In genomic region chr6:14417377-14417776, GRCh38 we compare ENCODE assay signal across 19 cellular contexts.
A peak's percentile ranks its signal among the peaks of the same experiment; 100 is the strongest.
DNase-seq lines count a peak whose midpoint lies in the region; ATAC-seq and TF ChIP-seq lines count a peak whose summit lies in the region.
"Had no signal": no experiment of that assay in that cellular context is flagged by ENCODE, and none has a peak within 500 bp of the region (broad histone marks: within the 10 kb centered on the region; RNA-seq: fewer than 3 reads in every experiment).

No MANE protein-coding gene starts in this region.

- no TSS peak for BruUV-seq in OCI-LY7 (replicated peaks; lab: Mats Ljungman, UMichigan)

- no peak overlapping the region for H3K4me3 ChIP-seq in RWPE2 (ENCODE audit: severe bottlenecking)
- no peak overlapping the region for H3K4me3 ChIP-seq in upper lobe of right lung
- no peak overlapping the region for H3K4me3 ChIP-seq in OCI-LY7 (ENCODE audit: low read depth, low read length, poor library complexity, severe bottlenecking)
- H3K4me3 ChIP-seq: BLaER1 treated with 17β-estradiol and CSF1 and Interleukin-3, amounts not matched to agents 10 nM and 100 nM; PC-9 had no signal

- H3K79me2 ChIP-seq in OCI-LY7 (ENCODE audit: insufficient read depth, low read depth, low read length): no peaks in the 10 kb centered on the region

- POLR2A ChIA-PET in activated CD4-positive, alpha-beta memory T cell treated with anti-CD3 and anti-CD28 coated beads for 36 hours (lab: Charles Lee): no interaction called here
- POLR2A ChIA-PET in activated CD4-positive, alpha-beta memory T cell treated with anti-CD3 and anti-CD28 coated beads, Interleukin-2, amount 10 ng/mL, durations not matched to agents 7 days and 5 days (lab: Charles Lee): no interaction called here
- POLR2A ChIA-PET in OCI-LY7 (lab: Charles Lee): no interaction called here
- POLR2A ChIA-PET in HEK293T (lab: Yijun Ruan, JAX): no interaction called here

- CTCF ChIA-PET in activated CD4-positive, alpha-beta memory T cell treated with anti-CD3 and anti-CD28 coated beads for 36 hours (lab: Charles Lee): no interaction called here
- CTCF ChIA-PET in activated CD4-positive, alpha-beta memory T cell treated with anti-CD3 and anti-CD28 coated beads, Interleukin-2, amount 10 ng/mL, durations not matched to agents 7 days and 5 days (lab: Charles Lee): no interaction called here
- CTCF ChIA-PET in OCI-LY7 (lab: Charles Lee; ENCODE audit: unreplicated experiment) (no interaction called here), HEK293T (lab: Yijun Ruan, JAX) (no interaction called here)

- H4K20me1 ChIP-seq in OCI-LY7 (ENCODE audit: insufficient read depth, low read length): no peaks in the 10 kb centered on the region
- H4K20me1 ChIP-seq: BLaER1 treated with 17β-estradiol and CSF1 and Interleukin-3, amounts not matched to agents 10 nM and 100 nM had no signal

- H3K27me3 ChIP-seq in RWPE2 (ENCODE audit: insufficient read depth, poor library complexity, severe bottlenecking) (no peaks in the 10 kb centered on the region), foreskin keratinocyte (no peaks in the 10 kb centered on the region), upper lobe of right lung (no peaks in the 10 kb centered on the region)
- H3K27me3 ChIP-seq: BLaER1 treated with 17β-estradiol and CSF1 and Interleukin-3, amounts not matched to agents 10 nM and 100 nM had no signal

- H3K27ac ChIP-seq in RWPE2 (ENCODE audit: poor library complexity, severe bottlenecking) (no peak overlapping the region), foreskin keratinocyte (no peak overlapping the region), upper lobe of right lung (no peak overlapping the region), OCI-LY7 (ENCODE audit: low read depth, low read length, poor library complexity, severe bottlenecking) (no peak overlapping the region)
- H3K27ac ChIP-seq: BLaER1 treated with 17β-estradiol and CSF1 and Interleukin-3, amounts not matched to agents 10 nM and 100 nM; PC-9 had no signal

- H3K27me3 Mint-ChIP-seq in activated CD4-positive, alpha-beta memory T cell treated with anti-CD3 and anti-CD28 coated beads for 36 hours: no peaks in the 10 kb centered on the region
- no peaks in the 10 kb centered on the region for H3K27me3 Mint-ChIP-seq in activated CD4-positive, alpha-beta memory T cell treated with anti-CD3 and anti-CD28 coated beads, Interleukin-2, amount 10 ng/mL, durations not matched to agents 7 days and 5 days

- no peak overlapping the region for H3K4me3 Mint-ChIP-seq in activated CD4-positive, alpha-beta memory T cell treated with anti-CD3 and anti-CD28 coated beads for 36 hours
- no peak overlapping the region for H3K4me3 Mint-ChIP-seq in activated CD4-positive, alpha-beta memory T cell treated with anti-CD3 and anti-CD28 coated beads, Interleukin-2, amount 10 ng/mL, durations not matched to agents 7 days and 5 days
- H3K4me3 Mint-ChIP-seq: H9 had no signal

- no peaks in the 10 kb centered on the region for H3K9me3 Mint-ChIP-seq in activated CD4-positive, alpha-beta memory T cell treated with anti-CD3 and anti-CD28 coated beads for 36 hours
- H3K9me3 Mint-ChIP-seq in activated CD4-positive, alpha-beta memory T cell treated with anti-CD3 and anti-CD28 coated beads, Interleukin-2, amount 10 ng/mL, durations not matched to agents 7 days and 5 days: peaks cover 9% of the 10 kb centered on the region
- H3K9me3 Mint-ChIP-seq: H9 had no signal

- H3K4me1 ChIP-seq in RWPE2 (ENCODE audit: insufficient read depth, poor library complexity, severe bottlenecking) (no peaks in the 10 kb centered on the region), foreskin keratinocyte (no peaks in the 10 kb centered on the region), upper lobe of right lung (no peaks in the 10 kb centered on the region), OCI-LY7 (ENCODE audit: insufficient read depth, low read length, poor library complexity, severe bottlenecking) (no peaks in the 10 kb centered on the region)

- H3K4me2 ChIP-seq in OCI-LY7 (ENCODE audit: low read length): no peak overlapping the region
- H3K4me2 ChIP-seq: BLaER1 treated with 17β-estradiol and CSF1 and Interleukin-3, amounts not matched to agents 10 nM and 100 nM; PC-9 had no signal

- no peaks in the 10 kb centered on the region for H3K36me3 ChIP-seq in RWPE2 (ENCODE audit: low read depth)
- H3K36me3 ChIP-seq in upper lobe of right lung: no peaks in the 10 kb centered on the region
- no peaks in the 10 kb centered on the region for H3K36me3 ChIP-seq in OCI-LY7 (ENCODE audit: insufficient read depth, low read length)
- H3K36me3 ChIP-seq: BLaER1 treated with 17β-estradiol and CSF1 and Interleukin-3, amounts not matched to agents 10 nM and 100 nM had no signal

- H3K4me1 Mint-ChIP-seq in activated CD4-positive, alpha-beta memory T cell treated with anti-CD3 and anti-CD28 coated beads for 36 hours (ENCODE audit: low read depth): peaks cover 10% of the 10 kb centered on the region
- no peaks in the 10 kb centered on the region for H3K4me1 Mint-ChIP-seq in activated CD4-positive, alpha-beta memory T cell treated with anti-CD3 and anti-CD28 coated beads, Interleukin-2, amount 10 ng/mL, durations not matched to agents 7 days and 5 days

- peak; percentile 24 for DNase-seq in activated CD4-positive, alpha-beta memory T cell treated with anti-CD3 and anti-CD28 coated beads for 36 hours
- no peak for DNase-seq in activated CD4-positive, alpha-beta memory T cell treated with anti-CD3 and anti-CD28 coated beads, Interleukin-2, amount 10 ng/mL, durations not matched to agents 7 days and 5 days
- DNase-seq in RWPE2 (ENCODE audit: low spot score) (no peak), foreskin keratinocyte (peak; percentile 29 to 46), upper lobe of right lung (no peak), OCI-LY7 (ENCODE audit: low spot score) (no peak), NCI-H1436 treated with DMSO at 0.1 percent for 48 hours (lab: John Stamatoyannopoulos, UW) (no peak), HEK293T (ENCODE audit: extremely low spot score) (no peak)
- DNase-seq: 8988T, DMS 273 treated with DMSO at 0.1 percent for 48 hours, EL, H9, NCI-H1048, NCI-H1694 treated with DMSO at 0.1 percent for 48 hours, NCI-H69, Right ventricle myocardium superior had no signal

- H3K9me2 ChIP-seq in OCI-LY7 (ENCODE audit: insufficient read depth, low read length): no peaks in the 10 kb centered on the region

- H3K36me3 Mint-ChIP-seq in activated CD4-positive, alpha-beta memory T cell treated with anti-CD3 and anti-CD28 coated beads for 36 hours: no peaks in the 10 kb centered on the region
- H3K36me3 Mint-ChIP-seq in activated CD4-positive, alpha-beta memory T cell treated with anti-CD3 and anti-CD28 coated beads, Interleukin-2, amount 10 ng/mL, durations not matched to agents 7 days and 5 days (ENCODE audit: low read depth): peaks cover 4% of the 10 kb centered on the region

- ATAC-seq in RWPE2 (ENCODE audit: low read depth) (peak; percentile 49), foreskin keratinocyte (peak; percentile 71), upper lobe of right lung (peak; percentile 35)
- ATAC-seq: SK-N-SH treated with all-trans-retinoic acid at 6 μM for 48 hours had no signal

- no peak overlapping the region for H3K27ac Mint-ChIP-seq in activated CD4-positive, alpha-beta memory T cell treated with anti-CD3 and anti-CD28 coated beads for 36 hours
- H3K27ac Mint-ChIP-seq in activated CD4-positive, alpha-beta memory T cell treated with anti-CD3 and anti-CD28 coated beads, Interleukin-2, amount 10 ng/mL, durations not matched to agents 7 days and 5 days: no peak overlapping the region
- H3K27ac Mint-ChIP-seq: H9 had no signal

- H3K9me3 ChIP-seq in RWPE2 (ENCODE audit: severe bottlenecking) (no peaks in the 10 kb centered on the region), upper lobe of right lung (no peaks in the 10 kb centered on the region), OCI-LY7 (ENCODE audit: low read length) (no peaks in the 10 kb centered on the region)

- no peak for TF ChIP-seq CTCF in RWPE2 (IDR thresholded peaks at IDR 0.05; ENCODE audit: poor library complexity, severe bottlenecking)
- TF ChIP-seq CTCF in foreskin keratinocyte (conservative IDR thresholded peaks at IDR 0.05): no peak
- TF ChIP-seq CTCF in upper lobe of right lung (IDR thresholded peaks at IDR 0.05): no peak
- no peak for TF ChIP-seq CTCF in OCI-LY7 (conservative IDR thresholded peaks at IDR 0.05; ENCODE audit: low read length)

- intact Hi-C loops in activated CD4-positive, alpha-beta memory T cell treated with anti-CD3 and anti-CD28 coated beads for 36 hours (cut with micrococcal nuclease): no loop called here
- intact Hi-C loops in upper lobe of right lung (cut with DNase I) (no loop called here), OCI-LY7 (cut with micrococcal nuclease; ENCODE audit: unreplicated experiment) (no loop called here)

- no peak overlapping the region for H2AFZ ChIP-seq in OCI-LY7 (ENCODE audit: low read length)
- H2AFZ ChIP-seq: PC-9 had no signal

TF ChIP-seq in HEK293T, 16 proteins besides CTCF, POLR2A, EP300 and RAD21:
- TF ChIP-seq L3MBTL2 (conservative IDR thresholded peaks at IDR 0.05) (no peak), ZNF384 (IDR thresholded peaks at IDR 0.05) (no peak), FOXA1 (IDR thresholded peaks at IDR 0.05) (no peak), SUZ12 (IDR thresholded peaks at IDR 0.05) (no peak), FOXK2 (IDR thresholded peaks at IDR 0.05) (no peak), TARDBP (IDR thresholded peaks at IDR 0.05) (no peak), PKNOX1 (IDR thresholded peaks at IDR 0.05) (no peak), SP1 (IDR thresholded peaks at IDR 0.05) (no peak), BHLHE40 (IDR thresholded peaks at IDR 0.05; ENCODE audit: borderline replicate concordance) (no peak), FOXM1 (IDR thresholded peaks at IDR 0.05; ENCODE audit: borderline replicate concordance) (no peak)

Comparison
In these comparisons a context has a peak if more than half of its experiments do, and no peak if none do; other contexts are left out.
1. DNase-seq: peak in activated CD4-positive, alpha-beta memory T cell treated with anti-CD3 and anti-CD28 coated beads for 36 hours (single experiment) and foreskin keratinocyte (2 of 2); none in activated CD4-positive, alpha-beta memory T cell treated with anti-CD3 and anti-CD28 coated beads, Interleukin-2, amount 10 ng/mL, durations not matched to agents 7 days and 5 days (single experiment), RWPE2 (single experiment), upper lobe of right lung (single experiment), OCI-LY7 (single experiment), NCI-H1436 treated with DMSO at 0.1 percent for 48 hours (single experiment) and HEK293T (single experiment).
2. Peak in every context shown above with its lines, with median percentiles within 50 percentile points of each other: ATAC-seq.